ENCODE assay signal across 20 cellular contexts in the genomic region with DNA sequence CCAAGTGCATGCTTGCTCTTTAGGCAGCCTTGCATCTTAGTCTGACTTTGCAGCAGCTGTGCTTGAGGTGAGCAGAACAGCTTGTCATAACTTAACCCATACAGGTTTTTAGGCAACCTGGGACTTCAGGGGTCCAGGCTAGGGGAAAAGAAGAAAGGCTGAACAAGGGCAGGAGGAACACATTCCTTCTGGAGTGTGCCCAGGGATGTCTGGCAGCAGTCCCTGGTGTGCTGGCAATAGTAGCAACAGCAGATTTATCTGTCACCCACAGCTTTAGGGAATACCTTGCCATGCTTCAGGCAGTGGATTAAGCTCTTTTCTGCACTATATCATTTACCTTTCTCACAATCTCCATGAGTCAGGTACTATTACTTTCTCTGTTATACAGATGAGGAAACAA.
"Had no signal": no experiment of that assay in that cellular context is flagged by ENCODE, and none has a peak within 500 bp of the region (broad histone marks: within the 10 kb centered on the region; RNA-seq: fewer than 3 reads in every experiment).

No MANE protein-coding gene starts in this region.

- H3K9me3 ChIP-seq: SJSA1 had no signal

- H3K27ac ChIP-seq: SJSA1, SK-N-MC had no signal

- DNase-seq: KBM-7, MV-4-11, NCI-H1048, NCI-H1105, NCI-H1417, NCI-H1436 treated with DMSO at 0.1 percent for 48 hours, NCI-H1694, NCI-H187 treated with DMSO at 0.1 percent for 48 hours, NCI-H2029 treated with DMSO at 0.1 percent for 48 hours, NCI-H2171 treated with DMSO at 0.1 percent for 48 hours, NCI-H345, NCI-H446 treated with DMSO at 0.1 percent for 48 hours, NCI-H510A treated with DMSO at 0.1 percent for 48 hours, NCI-H526, NCI-H82, Right ventricle myocardium superior, RPMI8226, SIG-M5 had no signal

- H3K36me3 ChIP-seq: SJSA1 had no signal

- H3K4me1 ChIP-seq: SJSA1 had no signal

- H3K27me3 ChIP-seq: SJSA1 had no signal

- H3K4me3 ChIP-seq: SJSA1, SK-N-MC had no signal
